In the genomic region with DNA sequence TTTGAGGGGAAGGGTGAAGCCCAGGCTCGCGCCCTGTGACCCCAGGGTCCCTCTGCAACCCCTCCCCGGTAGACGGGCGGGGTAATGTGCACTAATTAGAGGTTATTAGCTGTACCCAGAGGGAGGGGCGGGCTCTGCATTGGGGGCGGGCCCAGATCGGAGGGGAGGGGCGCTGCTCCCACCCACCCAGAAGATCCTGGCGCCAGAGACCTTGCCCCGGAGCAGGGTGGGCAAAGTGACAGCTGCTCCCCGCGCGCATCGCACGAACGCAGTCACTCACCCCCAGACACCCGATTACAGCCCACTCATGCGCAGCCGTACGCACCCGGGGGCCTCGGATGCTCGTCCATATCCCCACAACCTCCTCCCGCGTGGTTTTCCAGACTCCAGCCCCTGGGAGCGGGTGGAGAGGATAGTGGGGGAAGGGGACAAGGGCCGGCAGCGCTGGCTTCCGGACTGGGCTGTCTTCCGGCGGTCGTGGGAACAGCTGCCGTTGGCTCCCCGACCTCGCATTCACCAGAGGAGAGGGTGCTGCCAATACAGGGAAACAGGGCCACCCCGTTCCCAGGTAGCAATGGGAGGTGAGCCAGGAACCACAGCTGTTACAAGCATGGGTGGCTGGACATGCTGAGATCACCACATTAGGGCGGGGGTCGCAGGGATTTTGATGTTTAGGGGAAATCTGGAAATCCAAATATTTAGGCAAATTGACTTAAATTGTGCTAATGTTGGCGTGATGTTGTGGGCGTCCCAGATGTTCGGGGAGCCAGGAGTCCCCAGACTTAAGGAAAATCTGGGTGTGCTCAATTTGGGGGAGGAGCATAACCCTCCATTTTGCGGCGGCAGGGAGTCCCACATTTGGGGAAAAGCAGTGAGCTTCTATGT, we compare ENCODE assay signal across 8 cellular contexts. TPM values are rescaled to one million over a fixed set of nuclear protein-coding genes. Genes with fewer than 3 reads are reported as not detected.
DNase-seq lines count a peak whose midpoint lies in the region; ATAC-seq and TF ChIP-seq lines count a peak whose summit lies in the region.

No MANE protein-coding gene starts in this region.

- peaks cover 49% of the 10 kb centered on the region for H3K4me1 ChIP-seq in CD4-positive, alpha-beta memory T cell (ENCODE audit: insufficient read depth, low read length)
- H3K4me1 ChIP-seq in OCI-LY3 (ENCODE audit: low read length) = peaks cover 38% of the 10 kb centered on the region
- peaks cover 73% of the 10 kb centered on the region for H3K4me1 ChIP-seq in left ventricle myocardium inferior

- H3K4me3 ChIP-seq in CD4-positive, alpha-beta memory T cell (ENCODE audit: low read length in 2 of 2) = peak overlapping the region; percentile 69 to 76
- H3K4me3 ChIP-seq in OCI-LY3 (ENCODE audit: low read length) = peak overlapping the region; percentile 82
- peak overlapping the region; percentile 77 for H3K4me3 ChIP-seq in left ventricle myocardium inferior

- POLR2A ChIA-PET in CD4-positive, alpha-beta memory T cell (lab: Charles Lee; ENCODE audit: partially characterized antibody) = interaction anchor here (0.5 to 16.4 kb wide), 13 partner anchors 12 to 1621 kb away, joined by 3 to 1162 read pairs (median 3); a partner anchor contains a TSS
- POLR2A ChIA-PET in HEK293T (lab: Yijun Ruan, JAX) = interaction anchor here (0.6 to 3.7 kb wide), 10 partner anchors 11 to 113 kb away, joined by 3 to 55 read pairs (median 4); a partner anchor contains a TSS

- no peaks in the 10 kb centered on the region for H3K9me3 ChIP-seq in CD4-positive, alpha-beta memory T cell (ENCODE audit: control insufficient read depth in 1 of 2, low read length in 2 of 2)
- H3K9me3 ChIP-seq in OCI-LY3 (ENCODE audit: insufficient read depth, low read length) (no peaks in the 10 kb centered on the region), left ventricle myocardium inferior (replicated peaks) (no peaks in the 10 kb centered on the region)

- H3K4me1 Mint-ChIP-seq in CD4-positive, alpha-beta memory T cell = peaks cover 25 to 54% (median 35%) of the 10 kb centered on the region in 4 donors

- TF ChIP-seq CTCF in OCI-LY3 (IDR thresholded peaks at IDR 0.05; ENCODE audit: low read depth, low read length) = no peak
- TF ChIP-seq CTCF in left ventricle myocardium inferior (IDR thresholded peaks at IDR 0.05; ENCODE audit: borderline replicate concordance) = no peak

- peak overlapping the region; percentile 83 for H3K9ac ChIP-seq in OCI-LY3 (ENCODE audit: low read length)

- H3K4me3 Mint-ChIP-seq in CD4-positive, alpha-beta memory T cell = peak overlapping the region; percentile 85 to 92 (median 87)

- H3K27ac ChIP-seq in CD4-positive, alpha-beta memory T cell (ENCODE audit: low read depth, low read length) = peak overlapping the region; percentile 86
- peak overlapping the region; percentile 83 for H3K27ac ChIP-seq in OCI-LY3 (ENCODE audit: low read length)
- H3K27ac ChIP-seq in left ventricle myocardium inferior (replicated peaks) = peak overlapping the region; percentile 95

- CTCF ChIA-PET in CD4-positive, alpha-beta memory T cell (lab: Charles Lee; ENCODE audit: partially characterized antibody) = interaction anchor here (0.7 to 27.8 kb wide), 5 partner anchors 10 to 69 kb away, joined by 3 to 906 read pairs (median 14); a partner anchor contains a TSS
- CTCF ChIA-PET in HEK293T (lab: Yijun Ruan, JAX) = interaction anchor here (0.6 to 3.3 kb wide), 13 partner anchors 9 to 1269 kb away, joined by 3 to 19 read pairs (median 5); a partner anchor contains a TSS

- ATAC-seq in HG03025 (IDR thresholded peaks at IDR 0.05; ENCODE audit: low FRiP score, unreplicated experiment) = no peak

- no peaks in the 10 kb centered on the region for H3K27me3 ChIP-seq in CD4-positive, alpha-beta memory T cell (ENCODE audit: insufficient read depth, low read length)
- H3K27me3 ChIP-seq in OCI-LY3 (ENCODE audit: low read depth, low read length) (no peaks in the 10 kb centered on the region), left ventricle myocardium inferior (ENCODE audit: low read depth) (no peaks in the 10 kb centered on the region)

- peaks cover 14% of the 10 kb centered on the region; the same call in 1 of the 2 replicates for H3K79me2 ChIP-seq in OCI-LY3 (ENCODE audit: low read length)

- peaks cover 0 to 1% (median 0%) of the 10 kb centered on the region in 8 donors for H3K9me3 Mint-ChIP-seq in CD4-positive, alpha-beta memory T cell

- H2AFZ ChIP-seq in OCI-LY3 (ENCODE audit: low read depth, low read length) = no peak overlapping the region

- peak in 4 of 5 donors; percentile 32 to 60 (median 45) for DNase-seq in CD4-positive, alpha-beta memory T cell
- DNase-seq in HCEC 1CT (peak; percentile 69), amygdala (lab: John Stamatoyannopoulos, UW) (peak in 38 of 56 donors; percentile 6 to 73 (median 56)), left ventricle myocardium inferior (peak; percentile 74), posterior vena cava (ENCODE audit: low spot score) (peak; percentile 93), HEK293T (ENCODE audit: extremely low spot score) (no peak)

- peak overlapping the region; percentile 88 for H3K4me2 ChIP-seq in OCI-LY3 (ENCODE audit: low read length)

- no peaks in the 10 kb centered on the region for H4K20me1 ChIP-seq in OCI-LY3 (ENCODE audit: insufficient read depth, low read length)

- H3K36me3 Mint-ChIP-seq in CD4-positive, alpha-beta memory T cell = peaks cover 0 to 2% of the 10 kb centered on the region in 2 donors

- no peaks in the 10 kb centered on the region for H3K36me3 ChIP-seq in CD4-positive, alpha-beta memory T cell (ENCODE audit: insufficient read depth, low read length)
- H3K36me3 ChIP-seq in OCI-LY3 (replicated peaks; ENCODE audit: low read depth, low read length) = peaks cover 3% of the 10 kb centered on the region
- H3K36me3 ChIP-seq in left ventricle myocardium inferior = no peaks in the 10 kb centered on the region

- peak overlapping the region; percentile 92 to 97 (median 94) for H3K27ac Mint-ChIP-seq in CD4-positive, alpha-beta memory T cell

- intact Hi-C loops in CD4-positive, alpha-beta memory T cell (cut with micrococcal nuclease) = no loop called here
- intact Hi-C loops in left ventricle myocardium inferior (cut with micrococcal nuclease) (no loop called here), posterior vena cava (cut with DNase I) (loop anchor here in 1 of 2 donors (2.0 kb wide), 1 partner anchor 17 kb away; no protein-coding TSS in a partner anchor)

- H3K27me3 Mint-ChIP-seq in CD4-positive, alpha-beta memory T cell = no peaks in the 10 kb centered on the region

TF ChIP-seq in HEK293T, 16 proteins besides CTCF, POLR2A, EP300 and RAD21:
- TF ChIP-seq ELF4 (IDR thresholded peaks at IDR 0.05) (no peak), L3MBTL2 (conservative IDR thresholded peaks at IDR 0.05) (no peak), ARNT (IDR thresholded peaks at IDR 0.05) (no peak), NFRKB (IDR thresholded peaks at IDR 0.05) (no peak), LEF1 (IDR thresholded peaks at IDR 0.05; ENCODE audit: borderline replicate concordance) (no peak)
- TF ChIP-seq, protein P1, sequence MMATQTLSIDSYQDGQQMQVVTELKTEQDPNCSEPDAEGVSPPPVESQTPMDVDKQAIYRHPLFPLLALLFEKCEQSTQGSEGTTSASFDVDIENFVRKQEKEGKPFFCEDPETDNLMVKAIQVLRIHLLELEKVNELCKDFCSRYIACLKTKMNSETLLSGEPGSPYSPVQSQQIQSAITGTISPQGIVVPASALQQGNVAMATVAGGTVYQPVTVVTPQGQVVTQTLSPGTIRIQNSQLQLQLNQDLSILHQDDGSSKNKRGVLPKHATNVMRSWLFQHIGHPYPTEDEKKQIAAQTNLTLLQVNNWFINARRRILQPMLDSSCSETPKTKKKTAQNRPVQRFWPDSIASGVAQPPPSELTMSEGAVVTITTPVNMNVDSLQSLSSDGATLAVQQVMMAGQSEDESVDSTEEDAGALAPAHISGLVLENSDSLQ (IDR thresholded peaks at IDR 0.05) = no peak

RNA-seq across cellular contexts. Expression of a gene that starts 2.9 kb away (rescaled TPM):
- 10 to 100 TPM; 23.3 to 24.2 TPM for total RNA-seq in CD4-positive, alpha-beta memory T cell
- 1 to 10 TPM; 2.6 to 3.4 TPM for polyA plus RNA-seq in CD4-positive, alpha-beta memory T cell
- total RNA-seq in left ventricle myocardium inferior = 66.3 TPM
- total RNA-seq in posterior vena cava = 10 to 100 TPM; 20.2 to 21.7 TPM

RNA-seq across cellular contexts. Expression of a gene that starts 13.0 kb away (rescaled TPM):
- 100 to 1,000 TPM; 103 to 106 TPM for total RNA-seq in CD4-positive, alpha-beta memory T cell
- polyA plus RNA-seq in CD4-positive, alpha-beta memory T cell = 1,000 to 10,000 TPM in 1 of 2 donors, 100 to 1,000 TPM in 1; 771 to 3,132 TPM
- total RNA-seq in left ventricle myocardium inferior (26.7 TPM), posterior vena cava (100 to 1,000 TPM; 193 to 418 TPM)

RNA-seq across cellular contexts. Expression of a gene that starts 23.3 kb away (rescaled TPM):
- 100 to 1,000 TPM; 116 to 120 TPM for total RNA-seq in CD4-positive, alpha-beta memory T cell
- polyA plus RNA-seq in CD4-positive, alpha-beta memory T cell = 100 to 1,000 TPM; 266 to 533 TPM
- 700 TPM for total RNA-seq in left ventricle myocardium inferior
- 100 to 1,000 TPM; 126 to 130 TPM for total RNA-seq in posterior vena cava

RNA-seq across cellular contexts. Expression of a gene that starts 23.6 kb away (rescaled TPM):
- 1 to 10 TPM; 2.2 to 3.2 TPM for total RNA-seq in CD4-positive, alpha-beta memory T cell
- 1 to 10 TPM; 1.5 to 4.4 TPM for polyA plus RNA-seq in CD4-positive, alpha-beta memory T cell
- 2.7 TPM for total RNA-seq in left ventricle myocardium inferior
- 1 to 10 TPM in 1 of 2 donors, under 1 TPM in 1; 1.00 to 1.6 TPM for total RNA-seq in posterior vena cava

RNA-seq across cellular contexts. Expression of a gene that starts 26.7 kb away (rescaled TPM):
- not detected for total RNA-seq in CD4-positive, alpha-beta memory T cell
- not detected for polyA plus RNA-seq in CD4-positive, alpha-beta memory T cell
- total RNA-seq in left ventricle myocardium inferior (not detected), posterior vena cava (not detected)
